ENCODE assay signal across 1 cellular context in genomic region chr15:63322541-63322940, GRCh38.
TF ChIP-seq lines count a peak whose summit lies in the region.

No MANE protein-coding gene starts in this region.

TF ChIP-seq in GM23338, 12 proteins besides CTCF, POLR2A, EP300 and RAD21 (continued from another document):
- no peak for TF ChIP-seq ETS1 (IDR thresholded peaks at IDR 0.05)
- TF ChIP-seq EZH2phosphoT487 (IDR thresholded peaks at IDR 0.05; ENCODE audit: unreplicated experiment), result no peak
- no peak for TF ChIP-seq JUNB (IDR thresholded peaks at IDR 0.05; ENCODE audit: unreplicated experiment)
- no peak for TF ChIP-seq REST (IDR thresholded peaks at IDR 0.05; ENCODE audit: unreplicated experiment)
